ENCODE assay signal across 19 cellular contexts in the genomic region with DNA sequence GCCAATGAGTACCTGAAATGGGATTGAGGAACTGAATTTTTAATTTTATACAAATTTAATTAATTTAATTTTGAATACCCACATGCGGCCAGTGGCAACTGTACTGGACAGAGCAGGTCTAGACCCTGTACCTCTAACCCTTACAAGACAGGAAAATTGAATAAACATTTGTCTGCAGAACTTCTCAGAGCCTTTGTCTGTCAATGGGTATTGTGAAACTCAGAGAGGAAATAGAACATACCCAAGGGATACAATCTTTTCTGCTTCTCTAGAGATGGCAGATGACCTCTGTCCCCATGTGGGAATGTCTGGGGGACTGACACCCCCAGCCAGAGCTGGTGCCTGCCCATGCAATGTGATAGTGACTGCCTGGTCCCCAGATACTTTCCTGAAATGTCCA.
"Had no signal": no experiment of that assay in that cellular context is flagged by ENCODE, and none has a peak within 500 bp of the region (broad histone marks: within the 10 kb centered on the region; RNA-seq: fewer than 3 reads in every experiment).

No MANE protein-coding gene starts in this region.

- H3K4me1 ChIP-seq: SJCRH30 had no signal

- H3K4me3 Mint-ChIP-seq: IgD-negative memory B cell had no signal

- H3K36me3 ChIP-seq: SJCRH30 had no signal

- H3K27me3 Mint-ChIP-seq: IgD-negative memory B cell had no signal

- DNase-seq: KBM-7, NCI-H1048, NCI-H1105, NCI-H1417, NCI-H1436 treated with DMSO at 0.1 percent for 48 hours, NCI-H1694, NCI-H187 treated with DMSO at 0.1 percent for 48 hours, NCI-H2029 treated with DMSO at 0.1 percent for 48 hours, NCI-H345, NCI-H524, NCI-H774, RPMI8226, SHP77 treated with DMSO at 0.1 percent for 48 hours had no signal

- H3K27ac ChIP-seq: HL-60, SJCRH30 had no signal

- H3K4me3 ChIP-seq: SJCRH30 had no signal

- ATAC-seq: Right ventricle myocardium inferior had no signal

- H3K27me3 ChIP-seq: SJCRH30 had no signal

- H3K27ac Mint-ChIP-seq: IgD-negative memory B cell had no signal

- FAIRE-seq: HTR-8/SVneo, RCC 7860 had no signal

- H3K36me3 Mint-ChIP-seq: IgD-negative memory B cell had no signal
